11 cellular contexts compared by ENCODE assay signal in the genomic region with DNA sequence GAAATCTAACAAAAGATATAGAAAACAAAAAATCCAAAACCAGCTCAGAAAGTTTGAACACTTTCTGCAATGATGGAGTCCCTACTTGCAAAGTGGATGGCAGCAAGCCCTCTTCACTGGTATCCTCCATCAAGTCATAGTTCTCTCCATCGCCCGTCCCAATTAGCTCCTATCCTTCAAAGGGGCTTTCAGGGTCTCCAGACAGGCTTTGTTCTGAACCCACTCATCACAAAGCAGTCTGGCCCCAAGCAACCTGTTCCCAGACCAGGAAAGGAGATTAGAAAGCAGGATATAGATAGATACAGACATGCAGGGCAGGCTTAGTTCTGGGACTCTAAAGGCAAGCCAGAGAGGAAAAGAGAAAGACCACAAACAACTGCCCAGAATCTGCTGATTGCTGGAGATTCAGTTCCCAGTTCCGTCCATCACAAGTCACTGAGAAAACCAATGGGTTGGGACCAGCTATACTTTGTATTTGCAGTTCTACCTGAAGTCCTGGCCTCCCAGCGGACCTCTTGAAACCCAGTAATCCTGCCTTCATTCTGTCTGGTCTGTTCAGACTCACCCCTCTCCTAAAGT.
DNase-seq lines count a peak whose midpoint lies in the region; ATAC-seq and TF ChIP-seq lines count a peak whose summit lies in the region.
"Had no signal": no experiment of that assay in that cellular context is flagged by ENCODE, and none has a peak within 500 bp of the region (broad histone marks: within the 10 kb centered on the region; RNA-seq: fewer than 3 reads in every experiment).

No MANE protein-coding gene starts in this region.

- ATAC-seq in activated naive CD8-positive, alpha-beta T cell treated with anti-CD3 and anti-CD28 coated beads, Interleukin-2, amount 50 U/mL, for 24 hours = no peak
- ATAC-seq in GM21786 (IDR thresholded peaks at IDR 0.05; ENCODE audit: unreplicated experiment) (no peak), SK-N-SH treated with all-trans-retinoic acid at 6 μM for 48 hours (no peak)
- ATAC-seq: activated T-cell treated with anti-CD3 and anti-CD28 coated beads, Interleukin-2, amount 50 U/mL, for 4 hours had no signal

- TF ChIP-seq CTCF in 22Rv1 (IDR thresholded peaks at IDR 0.05) = no peak
- no peak for TF ChIP-seq CTCF in Loucy (conservative IDR thresholded peaks at IDR 0.05; ENCODE audit: low read length)
- TF ChIP-seq CTCF in nephron progenitor cell (IDR thresholded peaks at IDR 0.05) = no peak

- peak overlapping the region; percentile 20 for H3K4me2 ChIP-seq in Loucy (ENCODE audit: low read depth, low read length, poor library complexity, severe bottlenecking)

- H3K9ac ChIP-seq in Loucy (ENCODE audit: low read depth, low read length, poor library complexity, severe bottlenecking) = no peak overlapping the region

- no peaks in the 10 kb centered on the region for H3K9me3 ChIP-seq in Loucy (ENCODE audit: insufficient read depth, low read depth, low read length)

- peak overlapping the region; percentile 13 for H3K27ac Mint-ChIP-seq in activated naive CD8-positive, alpha-beta T cell treated with anti-CD3 and anti-CD28 coated beads, Interleukin-2, amount 50 U/mL, for 24 hours
- H3K27ac Mint-ChIP-seq in nephron progenitor cell = peak overlapping the region; percentile 98

- H3K4me1 Mint-ChIP-seq in activated naive CD8-positive, alpha-beta T cell treated with anti-CD3 and anti-CD28 coated beads, Interleukin-2, amount 50 U/mL, for 24 hours = peaks cover 80% of the 10 kb centered on the region
- H3K4me1 Mint-ChIP-seq in nephron progenitor cell = peaks cover 80% of the 10 kb centered on the region

- H2AFZ ChIP-seq in Loucy (ENCODE audit: low read length) = no peak overlapping the region

- H4K20me1 ChIP-seq in Loucy (ENCODE audit: insufficient read depth, low read length, poor library complexity, severe bottlenecking) = peaks cover 100% of the 10 kb centered on the region

- no peak for DNase-seq in activated naive CD8-positive, alpha-beta T cell treated with anti-CD3 and anti-CD28 coated beads, Interleukin-2, amount 50 U/mL, for 24 hours
- no peak for DNase-seq in nephron progenitor cell
- no peak for DNase-seq in DMS79 (lab: John Stamatoyannopoulos, UW)
- DNase-seq in NCI-H1436 (lab: John Stamatoyannopoulos, UW) = no peak
- DNase-seq: activated T-cell treated with anti-CD3 and anti-CD28 coated beads, Interleukin-2, amount 50 U/mL, for 4 hours; NCI-H1694 treated with DMSO at 0.1 percent for 48 hours had no signal

- H3K9me2 ChIP-seq in Loucy (replicated peaks; ENCODE audit: low read depth, low read length) = no peaks in the 10 kb centered on the region

- H3K27ac ChIP-seq in 22Rv1 = peak overlapping the region; percentile 78; the same call in 1 of the 2 replicates
- H3K27ac ChIP-seq: SK-N-MC had no signal

- H3K4me3 Mint-ChIP-seq in activated naive CD8-positive, alpha-beta T cell treated with anti-CD3 and anti-CD28 coated beads, Interleukin-2, amount 50 U/mL, for 24 hours = no peak overlapping the region
- no peak overlapping the region for H3K4me3 Mint-ChIP-seq in nephron progenitor cell
- H3K4me3 Mint-ChIP-seq: activated T-cell treated with anti-CD3 and anti-CD28 coated beads, Interleukin-2, amount 50 U/mL, for 4 hours had no signal

- H3K79me2 ChIP-seq in Loucy (ENCODE audit: insufficient read depth, low read length) = peaks cover 100% of the 10 kb centered on the region

- H3K4me3 ChIP-seq in Loucy (ENCODE audit: low read length, poor library complexity, severe bottlenecking) = no peak overlapping the region
- H3K4me3 ChIP-seq: SK-N-MC had no signal

- H3K36me3 ChIP-seq in Loucy (ENCODE audit: insufficient read depth, low read length) = peaks cover 10% of the 10 kb centered on the region; the same call in 1 of the 2 replicates

- no peaks in the 10 kb centered on the region for H3K36me3 Mint-ChIP-seq in activated naive CD8-positive, alpha-beta T cell treated with anti-CD3 and anti-CD28 coated beads, Interleukin-2, amount 50 U/mL, for 24 hours (ENCODE audit: low read depth)
- no peaks in the 10 kb centered on the region for H3K36me3 Mint-ChIP-seq in nephron progenitor cell (ENCODE audit: low read depth)

- peaks cover 21% of the 10 kb centered on the region for H3K4me1 ChIP-seq in Loucy (ENCODE audit: insufficient read depth, low read length, poor library complexity, severe bottlenecking)

- no peaks in the 10 kb centered on the region for H3F3A ChIP-seq in Loucy (ENCODE audit: low read depth)

- H3K27me3 ChIP-seq in Loucy (ENCODE audit: insufficient read depth, low read length, poor library complexity, severe bottlenecking) = no peaks in the 10 kb centered on the region

- H3K9me3 Mint-ChIP-seq in activated naive CD8-positive, alpha-beta T cell treated with anti-CD3 and anti-CD28 coated beads, Interleukin-2, amount 50 U/mL, for 24 hours = no peaks in the 10 kb centered on the region
- no peaks in the 10 kb centered on the region for H3K9me3 Mint-ChIP-seq in nephron progenitor cell
- H3K9me3 Mint-ChIP-seq: activated T-cell treated with anti-CD3 and anti-CD28 coated beads, Interleukin-2, amount 50 U/mL, for 4 hours had no signal

- no peaks in the 10 kb centered on the region for H3K27me3 Mint-ChIP-seq in activated naive CD8-positive, alpha-beta T cell treated with anti-CD3 and anti-CD28 coated beads, Interleukin-2, amount 50 U/mL, for 24 hours
- H3K27me3 Mint-ChIP-seq in nephron progenitor cell (ENCODE audit: low read depth, poor library complexity) = peaks cover 2% of the 10 kb centered on the region

TF ChIP-seq in SK-N-SH treated with all-trans-retinoic acid at 6 μM for 48 hours, 23 proteins besides CTCF, POLR2A, EP300 and RAD21:
- TF ChIP-seq OSR1 (CRISPR knock-in tag; IDR thresholded peaks at IDR 0.05) = no peak
- no peak for TF ChIP-seq BACH2 (CRISPR knock-in tag; IDR thresholded peaks at IDR 0.05; ENCODE audit: borderline replicate concordance)
- no peak for TF ChIP-seq TCF4 (CRISPR knock-in tag; IDR thresholded peaks at IDR 0.05; ENCODE audit: borderline replicate concordance)
- TF ChIP-seq CSDC2 (CRISPR knock-in tag; IDR thresholded peaks at IDR 0.05) = no peak
- no peak for TF ChIP-seq TOX (CRISPR knock-in tag; IDR thresholded peaks at IDR 0.05; ENCODE audit: borderline replicate concordance)
- TF ChIP-seq RARB (CRISPR knock-in tag; IDR thresholded peaks at IDR 0.05) = no peak
- TF ChIP-seq, protein P1, sequence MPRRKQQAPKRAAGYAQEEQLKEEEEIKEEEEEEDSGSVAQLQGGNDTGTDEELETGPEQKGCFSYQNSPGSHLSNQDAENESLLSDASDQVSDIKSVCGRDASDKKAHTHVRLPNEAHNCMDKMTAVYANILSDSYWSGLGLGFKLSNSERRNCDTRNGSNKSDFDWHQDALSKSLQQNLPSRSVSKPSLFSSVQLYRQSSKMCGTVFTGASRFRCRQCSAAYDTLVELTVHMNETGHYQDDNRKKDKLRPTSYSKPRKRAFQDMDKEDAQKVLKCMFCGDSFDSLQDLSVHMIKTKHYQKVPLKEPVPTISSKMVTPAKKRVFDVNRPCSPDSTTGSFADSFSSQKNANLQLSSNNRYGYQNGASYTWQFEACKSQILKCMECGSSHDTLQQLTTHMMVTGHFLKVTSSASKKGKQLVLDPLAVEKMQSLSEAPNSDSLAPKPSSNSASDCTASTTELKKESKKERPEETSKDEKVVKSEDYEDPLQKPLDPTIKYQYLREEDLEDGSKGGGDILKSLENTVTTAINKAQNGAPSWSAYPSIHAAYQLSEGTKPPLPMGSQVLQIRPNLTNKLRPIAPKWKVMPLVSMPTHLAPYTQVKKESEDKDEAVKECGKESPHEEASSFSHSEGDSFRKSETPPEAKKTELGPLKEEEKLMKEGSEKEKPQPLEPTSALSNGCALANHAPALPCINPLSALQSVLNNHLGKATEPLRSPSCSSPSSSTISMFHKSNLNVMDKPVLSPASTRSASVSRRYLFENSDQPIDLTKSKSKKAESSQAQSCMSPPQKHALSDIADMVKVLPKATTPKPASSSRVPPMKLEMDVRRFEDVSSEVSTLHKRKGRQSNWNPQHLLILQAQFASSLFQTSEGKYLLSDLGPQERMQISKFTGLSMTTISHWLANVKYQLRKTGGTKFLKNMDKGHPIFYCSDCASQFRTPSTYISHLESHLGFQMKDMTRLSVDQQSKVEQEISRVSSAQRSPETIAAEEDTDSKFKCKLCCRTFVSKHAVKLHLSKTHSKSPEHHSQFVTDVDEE (CRISPR knock-in tag; IDR thresholded peaks at IDR 0.05) = no peak
- TF ChIP-seq ESRRG (CRISPR knock-in tag; IDR thresholded peaks at IDR 0.05) = no peak
- no peak for TF ChIP-seq ZNF70 (CRISPR knock-in tag; IDR thresholded peaks at IDR 0.05)
- no peak for TF ChIP-seq ZFP3 (CRISPR knock-in tag; IDR thresholded peaks at IDR 0.05)
- TF ChIP-seq PATZ1 (CRISPR knock-in tag; IDR thresholded peaks at IDR 0.05; ENCODE audit: borderline replicate concordance) = no peak
- no peak for TF ChIP-seq ZFP30 (CRISPR knock-in tag; IDR thresholded peaks at IDR 0.05)
- no peak for TF ChIP-seq ZC3H10 (CRISPR knock-in tag; IDR thresholded peaks at IDR 0.05)
